In genomic region chr9:127806871-127807270, GRCh38 we compare ENCODE assay signal across 23 cellular contexts. TPM values are rescaled to one million over a fixed set of nuclear protein-coding genes. Genes with fewer than 3 reads are reported as not detected.
"Had no signal": no experiment of that assay in that cellular context is flagged by ENCODE, and none has a peak within 500 bp of the region (broad histone marks: within the 10 kb centered on the region; RNA-seq: fewer than 3 reads in every experiment).

No MANE protein-coding gene starts in this region.

- DNase-seq: activated CD4-positive, alpha-beta memory T cell treated with anti-CD3 and anti-CD28 coated beads for 36 hours; activated CD4-positive, alpha-beta T cell treated with anti-CD3 and anti-CD28 coated beads for 1 hour; activated CD8-positive, alpha-beta memory T cell treated with anti-CD3 and anti-CD28 coated beads, Interleukin-2, amount 10 ng/mL, durations not matched to agents 7 days and 5 days; activated naive CD8-positive, alpha-beta T cell treated with anti-CD3 and anti-CD28 coated beads, Interleukin-2, amount 10 ng/mL, durations not matched to agents 7 days and 5 days; activated T-cell treated with anti-CD3 and anti-CD28 coated beads for 4 hours; amniotic stem cell; cerebellar nuclear complex; endodermal cell; heart left ventricle; islet precursor cell; left cardiac atrium; midbrain; nucleus accumbens; stimulated activated CD4-positive, alpha-beta T cell treated with anti-CD3 and anti-CD28 coated beads, Interleukin-1b, Interleukin-23, amount 100 ng/mL, for 48 hours; T-helper 9 cell had no signal

- H3K27me3 ChIP-seq: heart left ventricle, vagina had no signal

- ATAC-seq: activated CD8-positive, alpha-beta memory T cell treated with anti-CD3 and anti-CD28 coated beads, Interleukin-2, amount 10 ng/mL, durations not matched to agents 7 days and 5 days; heart left ventricle; left cardiac atrium; right cardiac atrium had no signal

- H3K27me3 Mint-ChIP-seq: activated CD4-positive, alpha-beta memory T cell treated with anti-CD3 and anti-CD28 coated beads for 36 hours; activated CD8-positive, alpha-beta memory T cell treated with anti-CD3 and anti-CD28 coated beads, Interleukin-2, amount 10 ng/mL, durations not matched to agents 7 days and 5 days; activated naive CD8-positive, alpha-beta T cell treated with anti-CD3 and anti-CD28 coated beads, Interleukin-2, amount 10 ng/mL, durations not matched to agents 7 days and 5 days; type B pancreatic cell had no signal

- H3K9me3 Mint-ChIP-seq: activated CD4-positive, alpha-beta memory T cell treated with anti-CD3 and anti-CD28 coated beads for 36 hours; activated naive CD8-positive, alpha-beta T cell treated with anti-CD3 and anti-CD28 coated beads, Interleukin-2, amount 10 ng/mL, durations not matched to agents 7 days and 5 days; endodermal cell; nephron; type B pancreatic cell had no signal

- H3K27ac ChIP-seq: coronary artery, heart left ventricle, parathyroid adenoma, thoracic aorta, vagina had no signal

- H3K27ac Mint-ChIP-seq: activated CD4-positive, alpha-beta memory T cell treated with anti-CD3 and anti-CD28 coated beads for 36 hours; activated CD8-positive, alpha-beta memory T cell treated with anti-CD3 and anti-CD28 coated beads, Interleukin-2, amount 10 ng/mL, durations not matched to agents 7 days and 5 days; endodermal cell; type B pancreatic cell had no signal

- H3K9me3 ChIP-seq: heart left ventricle, thoracic aorta, vagina had no signal

- H3K4me3 ChIP-seq: coronary artery, heart left ventricle, thoracic aorta, vagina had no signal

- FAIRE-seq: bronchial epithelial cell had no signal

- H3K4me3 Mint-ChIP-seq: activated CD4-positive, alpha-beta memory T cell treated with anti-CD3 and anti-CD28 coated beads for 36 hours; activated CD8-positive, alpha-beta memory T cell treated with anti-CD3 and anti-CD28 coated beads, Interleukin-2, amount 10 ng/mL, durations not matched to agents 7 days and 5 days; activated naive CD8-positive, alpha-beta T cell treated with anti-CD3 and anti-CD28 coated beads, Interleukin-2, amount 10 ng/mL, durations not matched to agents 7 days and 5 days; endodermal cell; nephron; type B pancreatic cell had no signal

RNA-seq across cellular contexts. Expression of gene SH2D3C, which starts 28.4 kb away (rescaled TPM):
- total RNA-seq: bronchial epithelial cell had no signal
